Comparison of ENCODE assay signal across 17 cellular contexts in genomic region chr1:7528386-7529031, GRCh38.
"Had no signal": no experiment of that assay in that cellular context is flagged by ENCODE, and none has a peak within 500 bp of the region (broad histone marks: within the 10 kb centered on the region; RNA-seq: fewer than 3 reads in every experiment).

No MANE protein-coding gene starts in this region.

- H3K4me1 ChIP-seq: breast epithelium, psoas muscle, stomach, uterus had no signal

- H3K36me3 ChIP-seq: breast epithelium, stomach, thoracic aorta, uterus had no signal

- H3K4me1 Mint-ChIP-seq: activated CD8-positive, alpha-beta memory T cell treated with anti-CD3 and anti-CD28 coated beads, Interleukin-2, amount 10 ng/mL, durations not matched to agents 7 days and 5 days; activated naive CD4-positive, alpha-beta T cell treated with anti-CD3 and anti-CD28 coated beads, Interleukin-2, amount 50 U/mL, for 24 hours; immature natural killer cell; natural killer cell had no signal

- H3K27ac ChIP-seq: breast epithelium, dorsolateral prefrontal cortex, psoas muscle, stomach, thoracic aorta, uterus had no signal

- H3K9me3 Mint-ChIP-seq: activated naive CD4-positive, alpha-beta T cell treated with anti-CD3 and anti-CD28 coated beads, Interleukin-2, amount 50 U/mL, for 24 hours; activated T-cell treated with anti-CD3 and anti-CD28 coated beads, Interleukin-2, amount 50 U/mL, for 24 hours; immature natural killer cell; natural killer cell had no signal

- H3K36me3 Mint-ChIP-seq: activated CD8-positive, alpha-beta memory T cell treated with anti-CD3 and anti-CD28 coated beads, Interleukin-2, amount 10 ng/mL, durations not matched to agents 7 days and 5 days; activated naive CD4-positive, alpha-beta T cell treated with anti-CD3 and anti-CD28 coated beads, Interleukin-2, amount 50 U/mL, for 24 hours; immature natural killer cell; natural killer cell had no signal

- H3K4me3 Mint-ChIP-seq: activated CD8-positive, alpha-beta memory T cell treated with anti-CD3 and anti-CD28 coated beads, Interleukin-2, amount 10 ng/mL, durations not matched to agents 7 days and 5 days; activated naive CD4-positive, alpha-beta T cell treated with anti-CD3 and anti-CD28 coated beads, Interleukin-2, amount 50 U/mL, for 24 hours; activated T-cell treated with anti-CD3 and anti-CD28 coated beads, Interleukin-2, amount 50 U/mL, for 24 hours; immature natural killer cell; natural killer cell had no signal

- ATAC-seq: activated CD8-positive, alpha-beta memory T cell treated with anti-CD3 and anti-CD28 coated beads, Interleukin-2, amount 10 ng/mL, durations not matched to agents 7 days and 5 days; natural killer cell; psoas muscle had no signal

- H3K27me3 ChIP-seq: breast epithelium, dorsolateral prefrontal cortex, uterus had no signal

- DNase-seq: activated CD4-positive, alpha-beta T cell treated with anti-CD3 and anti-CD28 coated beads for 1 hour; activated CD4-positive, alpha-beta T cell treated with anti-CD3 and anti-CD28 coated beads, Interleukin-2, amount 50 U/mL, for 48 hours; activated CD8-positive, alpha-beta memory T cell treated with anti-CD3 and anti-CD28 coated beads, Interleukin-2, amount 10 ng/mL, durations not matched to agents 7 days and 5 days; activated effector memory CD4-positive, alpha-beta T cell treated with Interleukin-2 at 50 U/mL for 16 hours; activated T-cell treated with anti-CD3 and anti-CD28 coated beads, Interleukin-2, amount 50 U/mL, for 24 hours; amygdala; foreskin fibroblast; immature natural killer cell; natural killer cell; nucleus accumbens; stomach; uterus had no signal

- H3K27me3 Mint-ChIP-seq: activated CD8-positive, alpha-beta memory T cell treated with anti-CD3 and anti-CD28 coated beads, Interleukin-2, amount 10 ng/mL, durations not matched to agents 7 days and 5 days had no signal

- H3K27ac Mint-ChIP-seq: activated CD8-positive, alpha-beta memory T cell treated with anti-CD3 and anti-CD28 coated beads, Interleukin-2, amount 10 ng/mL, durations not matched to agents 7 days and 5 days; activated naive CD4-positive, alpha-beta T cell treated with anti-CD3 and anti-CD28 coated beads, Interleukin-2, amount 50 U/mL, for 24 hours; activated T-cell treated with anti-CD3 and anti-CD28 coated beads, Interleukin-2, amount 50 U/mL, for 24 hours; immature natural killer cell; natural killer cell had no signal

- H3K9me3 ChIP-seq: breast epithelium, psoas muscle, stomach, thoracic aorta, uterus had no signal

- H3K4me3 ChIP-seq: breast epithelium, dorsolateral prefrontal cortex, psoas muscle, stomach, thoracic aorta, uterus had no signal
